Comparison of ENCODE assay signal across 9 cellular contexts in genomic region chr10:89389254-89389653, GRCh38. TPM values are rescaled to one million over a fixed set of nuclear protein-coding genes. Genes with fewer than 3 reads are reported as not detected.
DNase-seq lines count a peak whose midpoint lies in the region; ATAC-seq and TF ChIP-seq lines count a peak whose summit lies in the region.
"Had no signal": no experiment of that assay in that cellular context is flagged by ENCODE, and none has a peak within 500 bp of the region (broad histone marks: within the 10 kb centered on the region; RNA-seq: fewer than 3 reads in every experiment).

No MANE protein-coding gene starts in this region.

- no peak for ATAC-seq in HG02798 (IDR thresholded peaks at IDR 0.05; ENCODE audit: poor library complexity, unreplicated experiment)
- no peak for ATAC-seq in GM21447 (IDR thresholded peaks at IDR 0.05; ENCODE audit: unreplicated experiment)

- intact Hi-C loops in A673 (cut with micrococcal nuclease; ENCODE audit: unreplicated experiment), result loop anchor here (1.0 kb wide), 1 partner anchor 172 kb away; no protein-coding TSS in a partner anchor

- H3K27me3 ChIP-seq in A673 (replicated peaks; ENCODE audit: insufficient read depth, low read depth, low read length, poor library complexity), result no peaks in the 10 kb centered on the region

- CTCF ChIA-PET in A673 (lab: Charles Lee), result no interaction called here

- no peaks in the 10 kb centered on the region for H3K36me3 ChIP-seq in A673 (ENCODE audit: insufficient read depth, low read length, poor library complexity, severe bottlenecking)

- H3K4me1 ChIP-seq in A673 (ENCODE audit: insufficient read depth, low read length, poor library complexity, severe bottlenecking), result no peaks in the 10 kb centered on the region

- BruUV-seq in A673 (replicated peaks; lab: Mats Ljungman, UMichigan), result no TSS peak

- peak; percentile 35 for DNase-seq in A673 (ENCODE audit: low spot score)
- peak; percentile 45 for DNase-seq in RPMI7951 (ENCODE audit: low read depth)
- peak; percentile 82 for DNase-seq in globus pallidus (ENCODE audit: low spot score)
- DNase-seq in NCI-H2107 (lab: John Stamatoyannopoulos, UW), result no peak
- DNase-seq in mesenteric fat pad (ENCODE audit: low spot score), result no peak
- DNase-seq: stimulated activated CD4-positive, alpha-beta T cell treated with anti-CD3 and anti-CD28 coated beads, Interleukin-2, amount 100 ng/mL, for 48 hours had no signal

- no peak overlapping the region for H3K27ac ChIP-seq in A673 (ENCODE audit: low read depth, low read length, poor library complexity, severe bottlenecking)

- no peaks in the 10 kb centered on the region for H3K9me3 ChIP-seq in A673 (ENCODE audit: low read depth, low read length, poor library complexity, severe bottlenecking)

- TF ChIP-seq CTCF in A673 (conservative IDR thresholded peaks at IDR 0.05; ENCODE audit: low read depth, low read length) (peak; percentile 46), GM12872 (IDR thresholded peaks at IDR 0.05; ENCODE audit: insufficient read depth, low read depth, low read length) (peak; percentile 44; the same call in 2 of the 3 replicates)

- H3K4me3 ChIP-seq in A673 (ENCODE audit: low read depth, low read length, poor library complexity, severe bottlenecking), result no peak overlapping the region

- POLR2A ChIA-PET in A673 (lab: Charles Lee; ENCODE audit: low non-redundant PET), result no interaction called here

RNA-seq across cellular contexts. Expression of gene IFIT1, which starts 3.2 kb away (rescaled TPM):
- 2.4 and 3.2 TPM in 2 replicates for total RNA-seq in A673 (2021)
- 29.9 and 36.3 TPM in 2 replicates for total RNA-seq in RPMI7951 (2014; rRNA removed; shearing (Covaris generic))
- 14.5 TPM for total RNA-seq in mesenteric fat pad

RNA-seq across cellular contexts. Expression of gene IFIT1B, which starts 11.4 kb away (rescaled TPM):
- not detected in 2 replicates for total RNA-seq in A673 (2021)
- total RNA-seq in RPMI7951 (2014; rRNA removed; shearing (Covaris generic)), result not detected in 2 replicates
- not detected for total RNA-seq in mesenteric fat pad

RNA-seq across cellular contexts. Expression of gene IFIT5, which starts 25.1 kb away (rescaled TPM):
- 14.2 and 15.8 TPM in 2 replicates for total RNA-seq in A673 (2021)
- total RNA-seq in RPMI7951 (2014; rRNA removed; shearing (Covaris generic)), result 20.8 and 28.7 TPM in 2 replicates
- total RNA-seq in mesenteric fat pad, result 18.3 TPM

Comparison
In these comparisons a context has a peak if more than half of its experiments do, and no peak if none do; other contexts are left out.
1. DNase-seq: peak in A673 (single experiment), RPMI7951 (single experiment) and globus pallidus (single experiment); none in NCI-H2107 (single experiment) and mesenteric fat pad (single experiment).